1 cellular context compared by ENCODE assay signal in genomic region chr4:15655223-15656037, GRCh38.
A peak's percentile ranks its signal among the peaks of the same experiment; 100 is the strongest.
TF ChIP-seq lines count a peak whose summit lies in the region.

A gene with protein sequence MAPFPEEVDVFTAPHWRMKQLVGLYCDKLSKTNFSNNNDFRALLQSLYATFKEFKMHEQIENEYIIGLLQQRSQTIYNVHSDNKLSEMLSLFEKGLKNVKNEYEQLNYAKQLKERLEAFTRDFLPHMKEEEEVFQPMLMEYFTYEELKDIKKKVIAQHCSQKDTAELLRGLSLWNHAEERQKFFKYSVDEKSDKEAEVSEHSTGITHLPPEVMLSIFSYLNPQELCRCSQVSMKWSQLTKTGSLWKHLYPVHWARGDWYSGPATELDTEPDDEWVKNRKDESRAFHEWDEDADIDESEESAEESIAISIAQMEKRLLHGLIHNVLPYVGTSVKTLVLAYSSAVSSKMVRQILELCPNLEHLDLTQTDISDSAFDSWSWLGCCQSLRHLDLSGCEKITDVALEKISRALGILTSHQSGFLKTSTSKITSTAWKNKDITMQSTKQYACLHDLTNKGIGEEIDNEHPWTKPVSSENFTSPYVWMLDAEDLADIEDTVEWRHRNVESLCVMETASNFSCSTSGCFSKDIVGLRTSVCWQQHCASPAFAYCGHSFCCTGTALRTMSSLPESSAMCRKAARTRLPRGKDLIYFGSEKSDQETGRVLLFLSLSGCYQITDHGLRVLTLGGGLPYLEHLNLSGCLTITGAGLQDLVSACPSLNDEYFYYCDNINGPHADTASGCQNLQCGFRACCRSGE (minus strand): TSS chr4:15655357. CDS start chr4:15655287, 70 bp downstream.

TF ChIP-seq in SK-N-SH, 30 proteins besides CTCF, POLR2A, EP300 and RAD21 (continued from another document):
- TF ChIP-seq ZBTB33 (IDR thresholded peaks at IDR 0.05; ENCODE audit: borderline replicate concordance, low read depth), result no peak
- TF ChIP-seq NRF1 (IDR thresholded peaks at IDR 0.05; ENCODE audit: low read depth, low read length), result peak; percentile 88
- no peak for TF ChIP-seq CHD2 (IDR thresholded peaks at IDR 0.05; ENCODE audit: low read length, partially characterized antibody)
- TF ChIP-seq SMC3 (IDR thresholded peaks at IDR 0.05; ENCODE audit: low read depth, low read length), result no peak
- 0 out of 2 replicates have a peak, but pooled peaks have one; percentile 14 for TF ChIP-seq SIN3A (IDR thresholded peaks at IDR 0.05; ENCODE audit: borderline replicate concordance, low read depth, low read length)
- TF ChIP-seq IRF3 (IDR thresholded peaks at IDR 0.05; ENCODE audit: low read depth, low read length), result no peak
- no peak for TF ChIP-seq MEF2A (IDR thresholded peaks at IDR 0.05; ENCODE audit: borderline replicate concordance, low read depth)
- TF ChIP-seq, protein P1, sequence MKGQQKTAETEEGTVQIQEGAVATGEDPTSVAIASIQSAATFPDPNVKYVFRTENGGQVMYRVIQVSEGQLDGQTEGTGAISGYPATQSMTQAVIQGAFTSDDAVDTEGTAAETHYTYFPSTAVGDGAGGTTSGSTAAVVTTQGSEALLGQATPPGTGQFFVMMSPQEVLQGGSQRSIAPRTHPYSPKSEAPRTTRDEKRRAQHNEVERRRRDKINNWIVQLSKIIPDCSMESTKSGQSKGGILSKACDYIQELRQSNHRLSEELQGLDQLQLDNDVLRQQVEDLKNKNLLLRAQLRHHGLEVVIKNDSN (IDR thresholded peaks at IDR 0.05; ENCODE audit: borderline replicate concordance, low read depth), result peak; percentile 92
- no peak for TF ChIP-seq RFX5 (IDR thresholded peaks at IDR 0.05; ENCODE audit: low read length)
- TF ChIP-seq, protein P2, sequence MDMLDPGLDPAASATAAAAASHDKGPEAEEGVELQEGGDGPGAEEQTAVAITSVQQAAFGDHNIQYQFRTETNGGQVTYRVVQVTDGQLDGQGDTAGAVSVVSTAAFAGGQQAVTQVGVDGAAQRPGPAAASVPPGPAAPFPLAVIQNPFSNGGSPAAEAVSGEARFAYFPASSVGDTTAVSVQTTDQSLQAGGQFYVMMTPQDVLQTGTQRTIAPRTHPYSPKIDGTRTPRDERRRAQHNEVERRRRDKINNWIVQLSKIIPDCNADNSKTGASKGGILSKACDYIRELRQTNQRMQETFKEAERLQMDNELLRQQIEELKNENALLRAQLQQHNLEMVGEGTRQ (IDR thresholded peaks at IDR 0.05; ENCODE audit: borderline replicate concordance, low read depth, low read length), result peak; percentile 67
- TF ChIP-seq NFIC (IDR thresholded peaks at IDR 0.05; ENCODE audit: borderline replicate concordance), result no peak
- TF ChIP-seq YY1 (IDR thresholded peaks at IDR 0.05; ENCODE audit: low read depth), result peak; percentile 75; the same call in 1 of the 2 replicates
- TF ChIP-seq TCF12 (IDR thresholded peaks at IDR 0.05), result no peak
- TF ChIP-seq EZH2phosphoT487 (IDR thresholded peaks at IDR 0.05; ENCODE audit: borderline replicate concordance, low read depth), result no peak
- TF ChIP-seq FOXJ3 (CRISPR knock-in tag; IDR thresholded peaks at IDR 0.05), result no peak
- no peak for TF ChIP-seq ELF1 (IDR thresholded peaks at IDR 0.05)
- TF ChIP-seq, protein P3, sequence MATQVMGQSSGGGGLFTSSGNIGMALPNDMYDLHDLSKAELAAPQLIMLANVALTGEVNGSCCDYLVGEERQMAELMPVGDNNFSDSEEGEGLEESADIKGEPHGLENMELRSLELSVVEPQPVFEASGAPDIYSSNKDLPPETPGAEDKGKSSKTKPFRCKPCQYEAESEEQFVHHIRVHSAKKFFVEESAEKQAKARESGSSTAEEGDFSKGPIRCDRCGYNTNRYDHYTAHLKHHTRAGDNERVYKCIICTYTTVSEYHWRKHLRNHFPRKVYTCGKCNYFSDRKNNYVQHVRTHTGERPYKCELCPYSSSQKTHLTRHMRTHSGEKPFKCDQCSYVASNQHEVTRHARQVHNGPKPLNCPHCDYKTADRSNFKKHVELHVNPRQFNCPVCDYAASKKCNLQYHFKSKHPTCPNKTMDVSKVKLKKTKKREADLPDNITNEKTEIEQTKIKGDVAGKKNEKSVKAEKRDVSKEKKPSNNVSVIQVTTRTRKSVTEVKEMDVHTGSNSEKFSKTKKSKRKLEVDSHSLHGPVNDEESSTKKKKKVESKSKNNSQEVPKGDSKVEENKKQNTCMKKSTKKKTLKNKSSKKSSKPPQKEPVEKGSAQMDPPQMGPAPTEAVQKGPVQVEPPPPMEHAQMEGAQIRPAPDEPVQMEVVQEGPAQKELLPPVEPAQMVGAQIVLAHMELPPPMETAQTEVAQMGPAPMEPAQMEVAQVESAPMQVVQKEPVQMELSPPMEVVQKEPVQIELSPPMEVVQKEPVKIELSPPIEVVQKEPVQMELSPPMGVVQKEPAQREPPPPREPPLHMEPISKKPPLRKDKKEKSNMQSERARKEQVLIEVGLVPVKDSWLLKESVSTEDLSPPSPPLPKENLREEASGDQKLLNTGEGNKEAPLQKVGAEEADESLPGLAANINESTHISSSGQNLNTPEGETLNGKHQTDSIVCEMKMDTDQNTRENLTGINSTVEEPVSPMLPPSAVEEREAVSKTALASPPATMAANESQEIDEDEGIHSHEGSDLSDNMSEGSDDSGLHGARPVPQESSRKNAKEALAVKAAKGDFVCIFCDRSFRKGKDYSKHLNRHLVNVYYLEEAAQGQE (IDR thresholded peaks at IDR 0.05; ENCODE audit: low read depth, low read length), result no peak
- TF ChIP-seq FOXM1 (IDR thresholded peaks at IDR 0.05; ENCODE audit: low read depth), result no peak
- no peak for TF ChIP-seq TEAD4 (IDR thresholded peaks at IDR 0.05; ENCODE audit: borderline replicate concordance, insufficient read depth)
- TF ChIP-seq RCOR1 (IDR thresholded peaks at IDR 0.05; ENCODE audit: low read length), result no peak
- no peak for TF ChIP-seq GABPA (IDR thresholded peaks at IDR 0.05; ENCODE audit: low read depth)
- no peak; the same call in 1 of the 2 replicates for TF ChIP-seq PBX3 (IDR thresholded peaks at IDR 0.05)
- TF ChIP-seq RXRA (IDR thresholded peaks at IDR 0.05; ENCODE audit: borderline replicate concordance, low read depth), result no peak
- TF ChIP-seq POLR2AphosphoS5 (IDR thresholded peaks at IDR 0.05; ENCODE audit: low read depth, low read length), result peak; percentile 64
